ENCODE assay signal across 27 cellular contexts in the genomic region with DNA sequence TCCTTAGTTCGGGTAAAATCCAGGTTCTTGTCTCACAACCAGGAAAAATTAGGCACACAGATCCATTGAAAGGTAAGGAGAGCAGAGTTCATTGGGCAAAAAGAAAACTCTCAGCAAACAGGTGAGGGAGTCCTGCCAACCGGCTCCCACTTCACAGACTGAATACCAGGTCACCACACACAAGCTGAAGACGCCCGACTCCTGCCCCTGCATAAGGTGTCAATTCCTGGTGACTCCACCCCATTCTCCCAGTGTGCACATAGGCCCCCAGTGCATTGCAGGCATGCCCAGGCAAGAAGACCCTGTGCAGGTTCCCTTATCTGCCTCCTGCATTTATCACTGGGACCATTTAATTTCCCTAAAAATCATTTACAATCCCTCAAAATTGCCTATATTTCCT.
"Had no signal": no experiment of that assay in that cellular context is flagged by ENCODE, and none has a peak within 500 bp of the region (broad histone marks: within the 10 kb centered on the region; RNA-seq: fewer than 3 reads in every experiment).

No MANE protein-coding gene starts in this region.

- H3K4me3 Mint-ChIP-seq: activated CD4-positive, alpha-beta memory T cell treated with anti-CD3 and anti-CD28 coated beads, Interleukin-2, amount 10 ng/mL, durations not matched to agents 7 days and 5 days; activated CD4-positive, alpha-beta T cell treated with anti-CD3 and anti-CD28 coated beads, Interleukin-2, amount 10 ng/mL, durations not matched to agents 7 days and 5 days; activated T-cell treated with anti-CD3 and anti-CD28 coated beads, Interleukin-2, amount 50 U/mL, for 24 hours; activated T-helper 17 cell treated with anti-CD3 and anti-CD28 coated beads, Interleukin-2, amount 50 U/mL, for 72 hours; dendritic cell treated with granulocyte-macrophage colony-stimulating factor and Interleukin-4, amounts not matched to agents 40 ng/mL and 50 ng/mL, for 4 days; nephron had no signal

- H3K4me3 ChIP-seq: esophagus squamous epithelium, heart right ventricle, left ventricle myocardium inferior, lung, pancreas, right atrium auricular region, tibial nerve, uterus had no signal

- H3K4me1 Mint-ChIP-seq: activated CD4-positive, alpha-beta memory T cell treated with anti-CD3 and anti-CD28 coated beads, Interleukin-2, amount 10 ng/mL, durations not matched to agents 7 days and 5 days; activated CD4-positive, alpha-beta T cell treated with anti-CD3 and anti-CD28 coated beads, Interleukin-2, amount 10 ng/mL, durations not matched to agents 7 days and 5 days; activated T-helper 17 cell treated with anti-CD3 and anti-CD28 coated beads, Interleukin-2, amount 50 U/mL, for 72 hours; nephron had no signal

- H3K9me3 Mint-ChIP-seq: activated CD4-positive, alpha-beta memory T cell treated with anti-CD3 and anti-CD28 coated beads, Interleukin-2, amount 10 ng/mL, durations not matched to agents 7 days and 5 days; activated CD4-positive, alpha-beta T cell treated with anti-CD3 and anti-CD28 coated beads, Interleukin-2, amount 10 ng/mL, durations not matched to agents 7 days and 5 days; activated T-helper 17 cell treated with anti-CD3 and anti-CD28 coated beads, Interleukin-2, amount 50 U/mL, for 72 hours; dendritic cell treated with granulocyte-macrophage colony-stimulating factor and Interleukin-4, amounts not matched to agents 40 ng/mL and 50 ng/mL, for 4 days had no signal

- H3K27ac ChIP-seq: epithelial cell of prostate, esophagus squamous epithelium, heart right ventricle, left ventricle myocardium inferior, pancreas, right atrium auricular region, tibial nerve, uterus had no signal

- DNase-seq: activated CD4-positive, alpha-beta memory T cell treated with anti-CD3 and anti-CD28 coated beads, Interleukin-2, amount 10 ng/mL, durations not matched to agents 7 days and 5 days; activated CD4-positive, alpha-beta T cell treated with anti-CD3 and anti-CD28 coated beads for 1 hour; activated CD4-positive, alpha-beta T cell treated with anti-CD3 and anti-CD28 coated beads, Interleukin-2, amount 10 ng/mL, durations not matched to agents 7 days and 5 days; activated CD8-positive, alpha-beta memory T cell treated with anti-CD3 and anti-CD28 coated beads, Interleukin-2, amount 50 U/mL, for 48 hours; activated gamma-delta T cell treated with Interleukin-2 at 50 U/mL for 16 hours; activated naive CD4-positive, alpha-beta T cell treated with anti-CD3 and anti-CD28 coated beads, Interleukin-2, amount 50 U/mL, for 16 hours; activated T-cell treated with anti-CD3 and anti-CD28 coated beads, Interleukin-2, amount 50 U/mL, for 24 hours; amniotic stem cell; central memory CD4-positive, alpha-beta T cell; effector CD4-positive, alpha-beta T cell; esophagus squamous epithelium; foreskin melanocyte; heart right ventricle; left ventricle myocardium inferior; pancreas; stimulated activated CD4-positive, alpha-beta T cell treated with anti-CD3 and anti-CD28 coated beads, Interleukin-15, amount 100 ng/mL, for 24 hours; stimulated activated CD4-positive, alpha-beta T cell treated with anti-CD3 and anti-CD28 coated beads, Interleukin-2, amount 100 ng/mL, for 24 hours; stimulated activated naive CD4-positive, alpha-beta T cell treated with Interleukin-2 at 50 U/mL for 16 hours; T-helper 2 cell; uterus had no signal

- H3K36me3 ChIP-seq: esophagus squamous epithelium, heart right ventricle, left ventricle myocardium inferior, pancreas, right atrium auricular region, tibial nerve, uterus had no signal

- H3K4me1 ChIP-seq: esophagus squamous epithelium, pancreas, right atrium auricular region, tibial nerve, uterus had no signal

- ATAC-seq: activated T-helper 17 cell treated with anti-CD3 and anti-CD28 coated beads, Interleukin-2, amount 50 U/mL, for 72 hours; heart right ventricle; pancreas had no signal

- H3K9me3 ChIP-seq: esophagus squamous epithelium, heart right ventricle, left ventricle myocardium inferior, pancreas, right atrium auricular region, tibial nerve, uterus had no signal

- H3K27me3 Mint-ChIP-seq: activated CD4-positive, alpha-beta memory T cell treated with anti-CD3 and anti-CD28 coated beads, Interleukin-2, amount 10 ng/mL, durations not matched to agents 7 days and 5 days; activated CD4-positive, alpha-beta T cell treated with anti-CD3 and anti-CD28 coated beads, Interleukin-2, amount 10 ng/mL, durations not matched to agents 7 days and 5 days; activated T-cell treated with anti-CD3 and anti-CD28 coated beads, Interleukin-2, amount 50 U/mL, for 24 hours; activated T-helper 17 cell treated with anti-CD3 and anti-CD28 coated beads, Interleukin-2, amount 50 U/mL, for 72 hours; dendritic cell treated with granulocyte-macrophage colony-stimulating factor and Interleukin-4, amounts not matched to agents 40 ng/mL and 50 ng/mL, for 4 days had no signal

- H3K27me3 ChIP-seq: esophagus squamous epithelium, heart right ventricle, pancreas, right atrium auricular region, tibial nerve, uterus had no signal

- H3K27ac Mint-ChIP-seq: activated CD4-positive, alpha-beta memory T cell treated with anti-CD3 and anti-CD28 coated beads, Interleukin-2, amount 10 ng/mL, durations not matched to agents 7 days and 5 days; activated CD4-positive, alpha-beta T cell treated with anti-CD3 and anti-CD28 coated beads, Interleukin-2, amount 10 ng/mL, durations not matched to agents 7 days and 5 days; activated T-cell treated with anti-CD3 and anti-CD28 coated beads, Interleukin-2, amount 50 U/mL, for 24 hours; activated T-helper 17 cell treated with anti-CD3 and anti-CD28 coated beads, Interleukin-2, amount 50 U/mL, for 72 hours; dendritic cell treated with granulocyte-macrophage colony-stimulating factor and Interleukin-4, amounts not matched to agents 40 ng/mL and 50 ng/mL, for 4 days; nephron had no signal
